20 cellular contexts compared by ENCODE assay signal in the genomic region with DNA sequence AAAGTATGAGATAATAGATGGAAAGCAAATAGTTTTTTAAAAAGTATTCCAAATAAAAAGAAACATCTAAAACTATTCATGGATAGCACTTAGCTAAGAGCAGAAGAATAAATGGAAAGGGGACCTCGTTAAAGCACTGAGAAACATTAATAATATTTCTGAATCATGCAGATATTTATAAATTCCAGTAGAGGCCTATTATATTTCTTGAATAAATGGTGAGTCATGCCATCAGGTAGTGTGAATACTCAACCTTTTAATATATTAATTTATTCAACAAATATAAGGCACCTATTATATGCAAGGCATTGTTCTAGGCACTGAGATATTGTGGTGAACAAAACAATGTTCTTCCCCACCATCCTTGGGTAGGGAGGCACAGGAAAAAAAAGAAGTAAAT. TPM values are rescaled to one million over a fixed set of nuclear protein-coding genes. Genes with fewer than 3 reads are reported as not detected.
DNase-seq lines count a peak whose midpoint lies in the region; ATAC-seq and TF ChIP-seq lines count a peak whose summit lies in the region.
"Had no signal": no experiment of that assay in that cellular context is flagged by ENCODE, and none has a peak within 500 bp of the region (broad histone marks: within the 10 kb centered on the region; RNA-seq: fewer than 3 reads in every experiment).

No MANE protein-coding gene starts in this region.

- H3K9me2 ChIP-seq in PC-3 (replicated peaks; ENCODE audit: low read length): no peaks in the 10 kb centered on the region

- intact Hi-C loops in PC-3 (cut with micrococcal nuclease) (no loop called here), tibial artery (cut with DNase I; ENCODE audit: low total_unique reads) (loop anchor here (10.0 kb wide), 1 partner anchor 183 kb away; a partner anchor contains a TSS), A673 (cut with micrococcal nuclease; ENCODE audit: unreplicated experiment) (loop anchor here (10.0 kb wide), 1 partner anchor 233 kb away; no protein-coding TSS in a partner anchor)

- H3K4me3 ChIP-seq in PC-3 (ENCODE audit: low read length) (no peak overlapping the region), epithelial cell of esophagus (ENCODE audit: low read length) (no peak overlapping the region), tibial artery (no peak overlapping the region), A673 (ENCODE audit: low read depth, low read length, poor library complexity, severe bottlenecking) (no peak overlapping the region)
- H3K4me3 ChIP-seq: BLaER1, GM12878, GM23248 had no signal

- H3F3A ChIP-seq in PC-3 (ENCODE audit: low read length, unreplicated experiment): no peaks in the 10 kb centered on the region

- H3K9ac ChIP-seq in PC-3 (ENCODE audit: low read length): no peak overlapping the region
- H3K9ac ChIP-seq: BLaER1, GM23248 had no signal

- H3K36me3 ChIP-seq in PC-3 (ENCODE audit: low read depth, low read length) (no peaks in the 10 kb centered on the region), tibial artery (no peaks in the 10 kb centered on the region), A673 (ENCODE audit: insufficient read depth, low read length, poor library complexity, severe bottlenecking) (no peaks in the 10 kb centered on the region)
- H3K36me3 ChIP-seq: BLaER1 had no signal

- H3K79me2 ChIP-seq in PC-3 (ENCODE audit: low read length): no peaks in the 10 kb centered on the region

- H3K27me3 ChIP-seq in PC-3 (ENCODE audit: low read length): no peaks in the 10 kb centered on the region
- no peaks in the 10 kb centered on the region for H3K27me3 ChIP-seq in tibial artery
- H3K27me3 ChIP-seq in A673 (replicated peaks; ENCODE audit: insufficient read depth, low read depth, low read length, poor library complexity): no peaks in the 10 kb centered on the region
- H3K27me3 ChIP-seq: BLaER1 had no signal

- TF ChIP-seq CTCF in PC-3 (conservative IDR thresholded peaks at IDR 0.05; ENCODE audit: low read depth, low read length): no peak
- TF ChIP-seq CTCF in epithelial cell of esophagus (IDR thresholded peaks at IDR 0.05; ENCODE audit: insufficient read depth, low read depth, low read length, missing control alignments): no peak
- TF ChIP-seq CTCF in tibial artery (IDR thresholded peaks at IDR 0.05): no peak
- TF ChIP-seq CTCF in A673 (conservative IDR thresholded peaks at IDR 0.05; ENCODE audit: low read depth, low read length): no peak

- H3K9me3 ChIP-seq in PC-3 (ENCODE audit: low read length) (no peaks in the 10 kb centered on the region), tibial artery (no peaks in the 10 kb centered on the region), A673 (ENCODE audit: low read depth, low read length, poor library complexity, severe bottlenecking) (no peaks in the 10 kb centered on the region)
- H3K9me3 ChIP-seq: BLaER1, Caco-2 had no signal

- CTCF ChIA-PET in PC-3 (lab: Charles Lee) (no interaction called here), A673 (lab: Charles Lee) (no interaction called here)

- H3K27ac ChIP-seq in PC-3 (ENCODE audit: low read length) (no peak overlapping the region), tibial artery (peak overlapping the region; percentile 68 to 70), A673 (ENCODE audit: low read depth, low read length, poor library complexity, severe bottlenecking) (no peak overlapping the region)
- H3K27ac ChIP-seq: BLaER1, C4-2B, GM23248 had no signal

- POLR2A ChIA-PET in PC-3 (lab: Charles Lee; ENCODE audit: unreplicated experiment): no interaction called here
- POLR2A ChIA-PET in A673 (lab: Charles Lee; ENCODE audit: low non-redundant PET): no interaction called here

- BruUV-seq in PC-3 (replicated peaks; lab: Mats Ljungman, UMichigan): no TSS peak
- no TSS peak for BruUV-seq in A673 (replicated peaks; lab: Mats Ljungman, UMichigan)

- H2AFZ ChIP-seq in PC-3 (ENCODE audit: low read length): no peak overlapping the region
- H2AFZ ChIP-seq: GM23248 had no signal

- no peak overlapping the region for H3K4me2 ChIP-seq in PC-3 (ENCODE audit: low read length)
- H3K4me2 ChIP-seq: BLaER1 had no signal

- H4K20me1 ChIP-seq in PC-3 (ENCODE audit: low read length): no peaks in the 10 kb centered on the region
- H4K20me1 ChIP-seq: BLaER1 had no signal

- DNase-seq in PC-3: peak; percentile 15
- DNase-seq in epithelial cell of esophagus (ENCODE audit: low read depth): peak; percentile 21
- DNase-seq in tibial artery: no peak
- no peak for DNase-seq in NCI-H2171 treated with DMSO at 0.1 percent for 48 hours (lab: John Stamatoyannopoulos, UW)
- DNase-seq in pons (ENCODE audit: low spot score): no peak
- DNase-seq in A673 (ENCODE audit: low spot score): no peak
- DNase-seq: 8988T; Caco-2; CD4-positive, CD25-positive, alpha-beta regulatory T cell; CD8-positive, alpha-beta T cell; DMS 273 treated with DMSO at 0.1 percent for 48 hours; DMS79; EL; GDM1; GM23248; H7; HCEC 1CT had no signal

- H3K4me1 ChIP-seq in PC-3 (ENCODE audit: insufficient read depth, low read length): peaks cover 3% of the 10 kb centered on the region; the same call in 1 of the 2 replicates
- H3K4me1 ChIP-seq in tibial artery: peaks cover 0 to 34% (median 19%) of the 10 kb centered on the region in 4 donors
- no peaks in the 10 kb centered on the region for H3K4me1 ChIP-seq in A673 (ENCODE audit: insufficient read depth, low read length, poor library complexity, severe bottlenecking)

- ATAC-seq in PC-3: peak; percentile 68
- ATAC-seq: CD8-positive, alpha-beta T cell; GM12878 had no signal

RNA-seq across cellular contexts. Expression of a gene that starts 53.8 kb away (rescaled TPM):
- 1.3 and 2.5 TPM in 2 replicates for total RNA-seq in PC-3 (2014; rRNA removed)
- 3.2 and 4.7 TPM in 2 replicates for total RNA-seq in A673 (2021)

Comparison
In these comparisons a context has a peak if more than half of its experiments do, and no peak if none do; other contexts are left out.
1. DNase-seq: peak in PC-3 (single experiment) and epithelial cell of esophagus (single experiment); none in tibial artery (0 of 2), NCI-H2171 treated with DMSO at 0.1 percent for 48 hours (single experiment), pons (single experiment) and A673 (single experiment).
2. H3K27ac ChIP-seq: peak in tibial artery (2 of 2); none in PC-3 (single experiment) and A673 (single experiment).